14 cellular contexts compared by ENCODE assay signal in the genomic region with DNA sequence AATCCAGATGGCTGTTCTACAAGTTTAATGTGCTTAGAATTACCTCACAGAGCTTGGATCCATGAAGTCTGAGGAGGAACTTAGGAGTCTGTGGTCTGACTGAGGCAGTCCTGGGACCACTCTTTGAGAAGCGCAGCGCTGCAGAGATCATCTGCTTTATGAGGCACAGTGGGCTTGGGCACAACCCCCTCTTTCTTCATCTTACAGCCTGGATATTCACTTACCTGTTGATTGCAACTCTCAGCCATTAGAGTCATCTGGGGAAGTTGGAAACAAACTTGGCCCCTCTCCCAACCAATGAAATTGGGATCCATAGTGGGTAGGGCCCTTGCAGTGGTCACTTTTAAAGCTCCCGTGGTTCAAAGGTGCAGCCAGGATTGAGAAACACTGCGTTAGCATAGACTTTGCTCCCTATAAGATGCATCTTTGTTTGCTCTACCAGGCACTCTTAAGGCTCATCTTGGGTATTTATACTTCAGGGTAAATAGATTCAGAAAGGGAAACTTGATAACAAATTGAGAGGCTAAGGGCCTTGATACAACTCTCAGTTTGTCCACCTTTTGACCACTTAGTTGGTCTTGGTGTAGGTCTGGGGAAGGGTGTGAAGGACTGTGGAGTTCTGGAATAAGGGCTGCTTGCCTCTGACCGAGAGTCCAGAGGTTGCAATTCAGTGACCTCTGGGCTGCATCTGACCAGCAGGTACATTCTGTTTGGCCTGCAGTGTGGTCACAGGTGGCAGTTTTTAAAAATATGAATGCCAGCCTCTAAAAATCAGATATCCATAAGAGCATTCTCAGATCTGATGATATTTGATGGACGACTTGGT. TPM values are rescaled to one million over a fixed set of nuclear protein-coding genes. Genes with fewer than 3 reads are reported as not detected.
DNase-seq lines count a peak whose midpoint lies in the region; ATAC-seq, FAIRE-seq and TF ChIP-seq lines count a peak whose summit lies in the region.
"Had no signal": no experiment of that assay in that cellular context is flagged by ENCODE, and none has a peak within 500 bp of the region (broad histone marks: within the 10 kb centered on the region; RNA-seq: fewer than 3 reads in every experiment).

No MANE protein-coding gene starts in this region.

- no peaks in the 10 kb centered on the region for H4K20me1 ChIP-seq in GM12878 (ENCODE audit: control insufficient read depth, insufficient read depth)

- CTCF ChIA-PET in GM12878 (lab: Yijun Ruan, JAX): interaction anchor here (2.9 to 4.1 kb wide), 2 partner anchors 47 to 239 kb away, joined by 5 to 20 read pairs; no protein-coding TSS in a partner anchor

- H3K4me3 ChIP-seq in left ventricle myocardium inferior (no peak overlapping the region), GM12878 (no peak overlapping the region), lung (no peak overlapping the region)

- intact Hi-C loops in left ventricle myocardium inferior (cut with micrococcal nuclease) (no loop called here), Right ventricle myocardium inferior (cut with DNase I) (no loop called here), GM12878 (cut with micrococcal nuclease; ENCODE audit: unreplicated experiment) (no loop called here)

- no peak for FAIRE-seq in GM12878 (lab: Jason Lieb, UNC)
- FAIRE-seq: endothelial cell of umbilical vein had no signal

- TF ChIP-seq RAD21 in GM12878 (IDR thresholded peaks at IDR 0.05; ENCODE audit: insufficient read depth, low read depth, low read length): no peak

- H3K36me3 Mint-ChIP-seq in type B pancreatic cell: no peaks in the 10 kb centered on the region
- H3K36me3 Mint-ChIP-seq in activated naive CD8-positive, alpha-beta T cell treated with anti-CD3 and anti-CD28 coated beads, Interleukin-2, amount 50 U/mL, for 24 hours (ENCODE audit: low read depth): peaks cover 6% of the 10 kb centered on the region

- no peak for TF ChIP-seq EP300 in GM12878 (IDR thresholded peaks at IDR 0.05; ENCODE audit: borderline replicate concordance in 1 of 2, control insufficient read depth in 1 of 2, low read depth in 2 of 2, low read length in 2 of 2)

- no peak overlapping the region for H3K4me2 ChIP-seq in GM12878 (ENCODE audit: control insufficient read depth, insufficient read depth)

- no peak for ATAC-seq in Right ventricle myocardium inferior
- no peak for ATAC-seq in GM12878
- no peak for ATAC-seq in lung (ENCODE audit: insufficient read depth, low FRiP score)
- no peak for ATAC-seq in GM21390 (IDR thresholded peaks at IDR 0.05; ENCODE audit: unreplicated experiment)
- ATAC-seq in HG02840 (IDR thresholded peaks at IDR 0.05; ENCODE audit: low FRiP score, unreplicated experiment): no peak
- no peak for ATAC-seq in activated naive CD8-positive, alpha-beta T cell treated with anti-CD3 and anti-CD28 coated beads, Interleukin-2, amount 50 U/mL, for 24 hours

- BruUV-seq in GM12878 (replicated peaks; lab: Mats Ljungman, UMichigan): no TSS peak

- H3K9me3 ChIP-seq in left ventricle myocardium inferior (replicated peaks): no peaks in the 10 kb centered on the region
- no peaks in the 10 kb centered on the region for H3K9me3 ChIP-seq in GM12878 (replicated peaks; ENCODE audit: control insufficient read depth, insufficient read depth, low read length)
- peaks cover 0 to 2% of the 10 kb centered on the region in 2 donors for H3K9me3 ChIP-seq in lung (ENCODE audit: control insufficient read depth in 2 of 2, insufficient read depth in 1 of 2, low read length in 1 of 2)
- H3K9me3 ChIP-seq: upper lobe of left lung had no signal

- DNase-seq in left ventricle myocardium inferior (no peak), Right ventricle myocardium inferior (ENCODE audit: missing footprints) (no peak), GM12878 (ENCODE audit: low read depth, low spot score) (no peak), lung (ENCODE audit: low spot score) (peak; percentile 17), type B pancreatic cell (ENCODE audit: extremely low spot score, unreplicated experiment) (peak; percentile 37)
- no peak for DNase-seq in activated naive CD8-positive, alpha-beta T cell treated with anti-CD3 and anti-CD28 coated beads, Interleukin-2, amount 50 U/mL, for 24 hours
- DNase-seq: activated CD4-positive, alpha-beta T cell treated with anti-CD3 and anti-CD28 coated beads for 1 hour; central memory CD4-positive, alpha-beta T cell; DMS 273 treated with DMSO at 0.1 percent for 48 hours; NCI-H2171; upper lobe of left lung had no signal

- H3K9me3 Mint-ChIP-seq in type B pancreatic cell: no peaks in the 10 kb centered on the region
- H3K9me3 Mint-ChIP-seq in activated naive CD8-positive, alpha-beta T cell treated with anti-CD3 and anti-CD28 coated beads, Interleukin-2, amount 50 U/mL, for 24 hours: no peaks in the 10 kb centered on the region

- in situ Hi-C loops in GM12878 (cut with MboI): loop anchor here (5.0 kb wide), 1 partner anchor 242 kb away; no protein-coding TSS in a partner anchor

- RAD21 ChIA-PET in GM12878 (lab: Charles Lee; ENCODE audit: unreplicated experiment): interaction anchor here (0.5 kb wide), 1 partner anchor 1749 kb away, joined by 3 read pairs; no protein-coding TSS in a partner anchor

- peaks cover 18% of the 10 kb centered on the region for H3K4me1 Mint-ChIP-seq in type B pancreatic cell (ENCODE audit: unreplicated experiment)
- peaks cover 25% of the 10 kb centered on the region for H3K4me1 Mint-ChIP-seq in activated naive CD8-positive, alpha-beta T cell treated with anti-CD3 and anti-CD28 coated beads, Interleukin-2, amount 50 U/mL, for 24 hours

- peak overlapping the region; percentile 8 for H3K27ac Mint-ChIP-seq in type B pancreatic cell
- no peak overlapping the region for H3K27ac Mint-ChIP-seq in activated naive CD8-positive, alpha-beta T cell treated with anti-CD3 and anti-CD28 coated beads, Interleukin-2, amount 50 U/mL, for 24 hours

- 99% methylated on average over 6 of the region's 6 CpGs for WGBS in GM12878 (ENCODE audit: insufficient coverage, insufficient replicate concordance, low lambda C conversion rate, missing lambda C conversion rate)
- 77 to 89% methylated on average over 6 of the region's 6 CpGs for WGBS in lung, 2 donors

- TF ChIP-seq CTCF in left ventricle myocardium inferior (IDR thresholded peaks at IDR 0.05; ENCODE audit: borderline replicate concordance) (no peak), GM12878 (IDR thresholded peaks at IDR 0.05 in 2 of 3, conservative IDR thresholded peaks at IDR 0.05 in 1 of 3; ENCODE audit: control insufficient read depth in 2 of 3, extremely low read depth in 1 of 3, insufficient read depth in 1 of 3, low read depth in 3 of 3, low read length in 3 of 3) (no peak), lung (IDR thresholded peaks at IDR 0.05; ENCODE audit: control extremely low read depth, extremely low read depth) (no peak), type B pancreatic cell (conservative IDR thresholded peaks at IDR 0.05) (no peak)

- H3K4me3 Mint-ChIP-seq in type B pancreatic cell: no peak overlapping the region
- H3K4me3 Mint-ChIP-seq in activated naive CD8-positive, alpha-beta T cell treated with anti-CD3 and anti-CD28 coated beads, Interleukin-2, amount 50 U/mL, for 24 hours: no peak overlapping the region

- H3K27me3 Mint-ChIP-seq in type B pancreatic cell: no peaks in the 10 kb centered on the region
- no peaks in the 10 kb centered on the region for H3K27me3 Mint-ChIP-seq in activated naive CD8-positive, alpha-beta T cell treated with anti-CD3 and anti-CD28 coated beads, Interleukin-2, amount 50 U/mL, for 24 hours

- H2AFZ ChIP-seq in GM12878 (ENCODE audit: control insufficient read depth, low read depth, low read length): no peak overlapping the region

- H3K27me3 ChIP-seq in left ventricle myocardium inferior (ENCODE audit: low read depth): no peaks in the 10 kb centered on the region
- H3K27me3 ChIP-seq in GM12878 (replicated peaks in 1 of 2; ENCODE audit: control insufficient read depth in 2 of 2, insufficient read depth in 2 of 2, low read length in 1 of 2): no peaks in the 10 kb centered on the region
- H3K27me3 ChIP-seq in lung (ENCODE audit: control insufficient read depth, insufficient read depth): no peaks in the 10 kb centered on the region
- H3K27me3 ChIP-seq: upper lobe of left lung had no signal

- no peak for TF ChIP-seq POLR2A in GM12878 (IDR thresholded peaks at IDR 0.05; ENCODE audit: low read depth, low read length)

- SMC1A ChIA-PET in GM12878 (lab: Charles Lee; ENCODE audit: uncharacterized antibody, unreplicated experiment): interaction anchor here (0.9 to 1.0 kb wide), 3 partner anchors 20 to 494 kb away, joined by 3 to 4 read pairs (median 3); no protein-coding TSS in a partner anchor

- H3K79me2 ChIP-seq in GM12878 (ENCODE audit: control insufficient read depth, insufficient read depth, low read length): peaks cover 1% of the 10 kb centered on the region

- peak overlapping the region; percentile 39; the same call in 1 of the 2 replicates for H3K9ac ChIP-seq in GM12878 (ENCODE audit: control insufficient read depth, insufficient read depth, low read length)

- H3K27ac ChIP-seq in left ventricle myocardium inferior (replicated peaks) (peak overlapping the region; percentile 60), GM12878 (ENCODE audit: control insufficient read depth, insufficient read depth) (peak overlapping the region; percentile 84), lung (ENCODE audit: low read depth in 1 of 2, low read length in 1 of 2) (no peak overlapping the region)

- POLR2A ChIA-PET in GM12878 (lab: Charles Lee): no interaction called here

- H3K4me1 ChIP-seq in left ventricle myocardium inferior (peaks cover 37% of the 10 kb centered on the region), GM12878 (ENCODE audit: control insufficient read depth, insufficient read depth, low read length) (peaks cover 27% of the 10 kb centered on the region), lung (ENCODE audit: control insufficient read depth in 2 of 2, insufficient read depth in 2 of 2, low read length in 2 of 2) (peaks cover 2 to 14% of the 10 kb centered on the region in 2 donors)

- H3K36me3 ChIP-seq in left ventricle myocardium inferior: no peaks in the 10 kb centered on the region
- peaks cover 0 to 7% of the 10 kb centered on the region in 2 experiments; a peak in 1 of 4 replicates for H3K36me3 ChIP-seq in GM12878 (ENCODE audit: control insufficient read depth in 2 of 2, insufficient read depth in 2 of 2, low read length in 1 of 2)
- peaks cover 0 to 3% of the 10 kb centered on the region in 2 donors for H3K36me3 ChIP-seq in lung (ENCODE audit: control insufficient read depth in 2 of 2, insufficient read depth in 2 of 2, low read length in 2 of 2)
- H3K36me3 ChIP-seq: upper lobe of left lung had no signal

RNA-seq across cellular contexts. Expression of a gene that starts 22.8 kb away (rescaled TPM):
- total RNA-seq in left ventricle myocardium inferior (46.7 TPM), Right ventricle myocardium inferior (48.9 TPM), GM12878 (2014; rRNA removed) (27.0 and 29.0 TPM in 2 replicates), GM12878 (2014; rRNA removed; fragmentation: Illumina TruSeq; extraction: Trizol) (29.0 and 31.4 TPM in 2 replicates), GM12878 (2021) (34.1 and 36.4 TPM in 2 replicates), lung (10 to 100 TPM; 46.2 to 57.7 TPM), type B pancreatic cell (ENCODE audit: low replicate concordance) (54.2 and 63.1 TPM in 2 replicates)
- total RNA-seq in GM12878 (2013; cell fraction: nucleolus; rRNA removed): 45.1 and 48.9 TPM in 2 replicates
- 7.7 TPM for polyA plus RNA-seq in GM12878 (2011; ENCODE audit: low read depth)
- polyA plus RNA-seq in GM12878 (2011; rRNA removed) (49.4 and 61.1 TPM in 2 replicates), GM12878 (2014; fragmentation: Illumina TruSeq; extraction: Trizol) (20.2 and 24.7 TPM in 2 replicates), GM12878 (2014; fragmentation: Nextera tagmentation; extraction: Ambion mirVana) (1 to 10 TPM; 5.5 to 5.7 TPM), GM12878 (2014; rRNA removed) (12.2 and 16.3 TPM in 2 replicates), GM12878 (2016; fragmentation: Nextera tagmentation; extraction: Ambion mirVana) (10 to 100 TPM; 14.4 to 14.6 TPM), lung (10 to 100 TPM in 1 of 2 donors, 1 to 10 TPM in 1; 8.1 to 14.8 TPM)
- 34.1 and 36.7 TPM in 2 replicates for polyA plus RNA-seq in GM12878 (2011; cell fraction: cytosol; rRNA removed)
- 22.9 and 30.8 TPM in 2 replicates for polyA plus RNA-seq in GM12878 (2011; cell fraction: nucleus; rRNA removed)
- polyA plus RNA-seq in GM12878 (2012): 12.4 and 13.7 TPM in 2 replicates
- polyA minus RNA-seq in GM12878 (2011; rRNA and poly(A)+ RNA removed): 171 and 274 TPM in 2 replicates
- 61.7 and 81.0 TPM in 2 replicates for polyA minus RNA-seq in GM12878 (2011; cell fraction: cytosol; rRNA and poly(A)+ RNA removed)
- 28.7 and 36.5 TPM in 2 replicates for polyA minus RNA-seq in GM12878 (2011; cell fraction: nucleus; rRNA and poly(A)+ RNA removed)

Comparison
In these comparisons a context has a peak if more than half of its experiments do, and no peak if none do; other contexts are left out.
1. DNase-seq: peak in lung (single experiment) and type B pancreatic cell (single experiment); none in left ventricle myocardium inferior (single experiment), Right ventricle myocardium inferior (single experiment), GM12878 (single experiment) and activated naive CD8-positive, alpha-beta T cell treated with anti-CD3 and anti-CD28 coated beads, Interleukin-2, amount 50 U/mL, for 24 hours (single experiment).
2. H3K27ac ChIP-seq: peak in left ventricle myocardium inferior (single experiment) and GM12878 (single experiment); none in lung (0 of 2).